ENCODE assay signal across 13 cellular contexts in genomic region chr1:223763881-223764280, GRCh38.
"Had no signal": no experiment of that assay in that cellular context is flagged by ENCODE, and none has a peak within 500 bp of the region (broad histone marks: within the 10 kb centered on the region; RNA-seq: fewer than 3 reads in every experiment).

No MANE protein-coding gene starts in this region.

- H3K9me3 ChIP-seq: esophagus muscularis mucosa, thoracic aorta had no signal

- H3K27me3 ChIP-seq: esophagus muscularis mucosa had no signal

- H3K27ac ChIP-seq: thoracic aorta had no signal

- FAIRE-seq: TTC549 had no signal

- H3K27me3 Mint-ChIP-seq: activated CD4-positive, alpha-beta T cell treated with anti-CD3 and anti-CD28 coated beads, Interleukin-2, amount 10 ng/mL, durations not matched to agents 7 days and 5 days; stimulated activated naive CD8-positive, alpha-beta T cell treated with anti-CD3 and anti-CD28 coated beads, Interleukin-15, Interleukin-2, amounts not matched to agents 100 ng/mL and 50 ng/mL, for 24 hours had no signal

- DNase-seq: activated CD4-positive, alpha-beta T cell treated with anti-CD3 and anti-CD28 coated beads, Interleukin-2, amount 10 ng/mL, durations not matched to agents 7 days and 5 days; activated CD4-positive, CD25-positive, alpha-beta regulatory T cell; activated gamma-delta T cell treated with Interleukin-2 at 50 U/mL for 16 hours; activated T-cell treated with anti-CD3 and anti-CD28 coated beads for 4 hours; dermis blood vessel endothelial cell; left cardiac atrium; stimulated activated CD4-positive, alpha-beta T cell treated with anti-CD3 and anti-CD28 coated beads, Interleukin-4, amount 100 ng/mL, for 1 hour; stimulated activated CD8-positive, alpha-beta memory T cell treated with anti-CD3 and anti-CD28 coated beads, Interleukin-4, amount 100 ng/mL, for 48 hours had no signal

- H3K4me3 ChIP-seq: esophagus muscularis mucosa, thoracic aorta had no signal

- H3K27ac Mint-ChIP-seq: activated CD4-positive, alpha-beta T cell treated with anti-CD3 and anti-CD28 coated beads, Interleukin-2, amount 10 ng/mL, durations not matched to agents 7 days and 5 days; stimulated activated naive CD8-positive, alpha-beta T cell treated with anti-CD3 and anti-CD28 coated beads, Interleukin-15, Interleukin-2, amounts not matched to agents 100 ng/mL and 50 ng/mL, for 24 hours; T-helper 1 cell treated with Interleukin-12 subunit alpha and Interleukin-12 subunit beta and Interleukin-4 antibody, amounts not matched to agents 30 μg/mL and 1 μg/mL, for 36 hours had no signal

- H3K4me3 Mint-ChIP-seq: activated CD4-positive, alpha-beta T cell treated with anti-CD3 and anti-CD28 coated beads, Interleukin-2, amount 10 ng/mL, durations not matched to agents 7 days and 5 days; stimulated activated naive CD8-positive, alpha-beta T cell treated with anti-CD3 and anti-CD28 coated beads, Interleukin-15, Interleukin-2, amounts not matched to agents 100 ng/mL and 50 ng/mL, for 24 hours; T-helper 1 cell treated with Interleukin-12 subunit alpha and Interleukin-12 subunit beta and Interleukin-4 antibody, amounts not matched to agents 30 μg/mL and 1 μg/mL, for 36 hours had no signal

- H3K4me1 Mint-ChIP-seq: activated CD4-positive, alpha-beta T cell treated with anti-CD3 and anti-CD28 coated beads, Interleukin-2, amount 10 ng/mL, durations not matched to agents 7 days and 5 days had no signal

- H3K9me3 Mint-ChIP-seq: activated CD4-positive, alpha-beta T cell treated with anti-CD3 and anti-CD28 coated beads, Interleukin-2, amount 10 ng/mL, durations not matched to agents 7 days and 5 days; stimulated activated naive CD8-positive, alpha-beta T cell treated with anti-CD3 and anti-CD28 coated beads, Interleukin-15, Interleukin-2, amounts not matched to agents 100 ng/mL and 50 ng/mL, for 24 hours; T-helper 1 cell treated with Interleukin-12 subunit alpha and Interleukin-12 subunit beta and Interleukin-4 antibody, amounts not matched to agents 30 μg/mL and 1 μg/mL, for 36 hours had no signal
